1 cellular context compared by ENCODE assay signal in genomic region chr10:92591550-92592140, GRCh38.
TF ChIP-seq lines count a peak whose summit lies in the region.

No MANE protein-coding gene starts in this region.

TF ChIP-seq in HepG2, 621 proteins besides CTCF, POLR2A, EP300 and RAD21 (continued from another document and continues in another):
- TF ChIP-seq ZNF281 (CRISPR knock-in tag; IDR thresholded peaks at IDR 0.05; ENCODE audit: borderline replicate concordance) (no peak), BRCA1 (CRISPR knock-in tag; IDR thresholded peaks at IDR 0.05) (peak; percentile 92), ZMYM2 (CRISPR knock-in tag; IDR thresholded peaks at IDR 0.05) (no peak), PCBP2 (optimal IDR thresholded peaks at IDR 0.05; ENCODE audit: low read depth, low read length, poor library complexity, severe bottlenecking) (no peak), THAP8 (CRISPR knock-in tag; IDR thresholded peaks at IDR 0.05; ENCODE audit: borderline replicate concordance) (0 out of 2 replicates have a peak, but pooled peaks have one; percentile 47), CC2D1A (CRISPR knock-in tag; IDR thresholded peaks at IDR 0.05) (no peak), RBM22 (optimal IDR thresholded peaks at IDR 0.05; ENCODE audit: low read length) (no peak), ZNF747 (CRISPR knock-in tag; IDR thresholded peaks at IDR 0.05; ENCODE audit: borderline replicate concordance) (0 out of 2 replicates have a peak, but pooled peaks have one; percentile 36), ZNF136 (CRISPR knock-in tag; IDR thresholded peaks at IDR 0.05; ENCODE audit: low read depth) (no peak), KAT8 (CRISPR knock-in tag; IDR thresholded peaks at IDR 0.05) (peak; percentile 89), SP4 (CRISPR knock-in tag; IDR thresholded peaks at IDR 0.05) (peak; percentile 66), ZNF772 (CRISPR knock-in tag; IDR thresholded peaks at IDR 0.05) (no peak), ZNF879 (CRISPR knock-in tag; IDR thresholded peaks at IDR 0.05) (no peak), ZNF44 (CRISPR knock-in tag; IDR thresholded peaks at IDR 0.05) (0 out of 2 replicates have a peak, but pooled peaks have one; percentile 67), MIER2 (CRISPR knock-in tag; IDR thresholded peaks at IDR 0.05) (no peak), MTERF4 (CRISPR knock-in tag; IDR thresholded peaks at IDR 0.05) (0 out of 2 replicates have a peak, but pooled peaks have one; percentile 48), GMEB1 (CRISPR knock-in tag; IDR thresholded peaks at IDR 0.05; ENCODE audit: borderline replicate concordance) (peak; percentile 92), TBX2 (CRISPR knock-in tag; IDR thresholded peaks at IDR 0.05; ENCODE audit: borderline replicate concordance) (peak; percentile 69), SIN3B (IDR thresholded peaks at IDR 0.05; ENCODE audit: low read length) (no peak), HOXA5 (CRISPR knock-in tag; IDR thresholded peaks at IDR 0.05) (peak; percentile 56), ZNF788 (CRISPR knock-in tag; IDR thresholded peaks at IDR 0.05; ENCODE audit: borderline replicate concordance) (peak; percentile 83; the same call in 1 of the 2 replicates), ZNF607 (CRISPR knock-in tag; IDR thresholded peaks at IDR 0.05; ENCODE audit: borderline replicate concordance) (peak; percentile 76), ERF (CRISPR knock-in tag; IDR thresholded peaks at IDR 0.05) (peak; percentile 88), KDM5A (IDR thresholded peaks at IDR 0.05; ENCODE audit: borderline replicate concordance, low read length) (no peak), ZNF703 (CRISPR knock-in tag; IDR thresholded peaks at IDR 0.05; ENCODE audit: borderline replicate concordance) (0 out of 2 replicates have a peak, but pooled peaks have one; percentile 59), MED8 (CRISPR knock-in tag; IDR thresholded peaks at IDR 0.05; ENCODE audit: insufficient replicate concordance) (no peak), ESRRA (CRISPR knock-in tag; IDR thresholded peaks at IDR 0.05; ENCODE audit: low read depth) (no peak), LBX2 (CRISPR knock-in tag; IDR thresholded peaks at IDR 0.05; ENCODE audit: borderline replicate concordance) (no peak), HNRNPH1 (optimal IDR thresholded peaks at IDR 0.05; ENCODE audit: low read depth, low read length) (no peak), TAF1 (CRISPR knock-in tag; IDR thresholded peaks at IDR 0.05) (peak; percentile 86), ZNF441 (CRISPR knock-in tag; IDR thresholded peaks at IDR 0.05; ENCODE audit: borderline replicate concordance) (no peak), ZNF326 (CRISPR knock-in tag; IDR thresholded peaks at IDR 0.05; ENCODE audit: borderline replicate concordance) (no peak), ZNF615 (CRISPR knock-in tag; IDR thresholded peaks at IDR 0.05; ENCODE audit: borderline replicate concordance) (no peak), NKX3-1 (CRISPR knock-in tag; IDR thresholded peaks at IDR 0.05) (0 out of 2 replicates have a peak, but pooled peaks have one; percentile 53), ZFP1 (CRISPR knock-in tag; IDR thresholded peaks at IDR 0.05) (no peak; the same call in 1 of the 2 replicates), SP5 (CRISPR knock-in tag; IDR thresholded peaks at IDR 0.05; ENCODE audit: borderline replicate concordance, low read depth) (no peak), JUND (CRISPR knock-in tag; IDR thresholded peaks at IDR 0.05) (no peak), CREB1 (IDR thresholded peaks at IDR 0.05) (peak; percentile 63; the same call in 1 of the 2 replicates), CREB1 (CRISPR knock-in tag; IDR thresholded peaks at IDR 0.05) (peak; percentile 74), SRY (CRISPR knock-in tag; IDR thresholded peaks at IDR 0.05) (peak; percentile 36; the same call in 1 of the 2 replicates), ZNF800 (CRISPR knock-in tag; IDR thresholded peaks at IDR 0.05) (peak; percentile 98), ZNF724P (CRISPR knock-in tag; IDR thresholded peaks at IDR 0.05; ENCODE audit: borderline replicate concordance) (no peak), CEBPG (CRISPR knock-in tag; IDR thresholded peaks at IDR 0.05) (peak; percentile 53), HIVEP1 (CRISPR knock-in tag; IDR thresholded peaks at IDR 0.05) (no peak), MBD4 (IDR thresholded peaks at IDR 0.05; ENCODE audit: borderline replicate concordance, low read length) (no peak), KIAA2018 (CRISPR knock-in tag; IDR thresholded peaks at IDR 0.05; ENCODE audit: borderline replicate concordance) (no peak), ZIK1 (CRISPR knock-in tag; IDR thresholded peaks at IDR 0.05; ENCODE audit: borderline replicate concordance, low read depth) (0 out of 2 replicates have a peak, but pooled peaks have one; percentile 40), MXD1 (CRISPR knock-in tag; IDR thresholded peaks at IDR 0.05) (no peak), TAF15 (IDR thresholded peaks at IDR 0.05; ENCODE audit: low read depth, low read length, poor library complexity, severe bottlenecking) (peak; percentile 71), ZNF557 (CRISPR knock-in tag; IDR thresholded peaks at IDR 0.05) (peak; percentile 71; the same call in 1 of the 2 replicates), NFIC (IDR thresholded peaks at IDR 0.05; ENCODE audit: low read length) (no peak), RCOR2 (CRISPR knock-in tag; IDR thresholded peaks at IDR 0.05) (no peak), NFIB (CRISPR knock-in tag; IDR thresholded peaks at IDR 0.05; ENCODE audit: borderline replicate concordance) (no peak)
